Comparison of ENCODE assay signal across 14 cellular contexts in genomic region chr5:149423287-149424268, GRCh38. TPM values are rescaled to one million over a fixed set of nuclear protein-coding genes. Genes with fewer than 3 reads are reported as not detected.
DNase-seq lines count a peak whose midpoint lies in the region; ATAC-seq and TF ChIP-seq lines count a peak whose summit lies in the region.
"Had no signal": no experiment of that assay in that cellular context is flagged by ENCODE, and none has a peak within 500 bp of the region (broad histone marks: within the 10 kb centered on the region; RNA-seq: fewer than 3 reads in every experiment).

No MANE protein-coding gene starts in this region.

- no peaks in the 10 kb centered on the region for H3K9me3 Mint-ChIP-seq in endodermal cell
- H3K9me3 Mint-ChIP-seq: CD8-positive, alpha-beta T cell; natural killer cell had no signal

- no peaks in the 10 kb centered on the region for H3K9me3 ChIP-seq in Peyer's patch
- H3K9me3 ChIP-seq in endodermal cell (ENCODE audit: control insufficient read depth, low read length) = no peaks in the 10 kb centered on the region
- no peaks in the 10 kb centered on the region for H3K9me3 ChIP-seq in right lobe of liver
- no peaks in the 10 kb centered on the region for H3K9me3 ChIP-seq in stomach

- TF ChIP-seq POLR2A in Peyer's patch (IDR thresholded peaks at IDR 0.05) = no peak
- TF ChIP-seq POLR2A in right lobe of liver (IDR thresholded peaks at IDR 0.05) = no peak
- TF ChIP-seq POLR2A in stomach (IDR thresholded peaks at IDR 0.05) = no peak

- H3K27me3 Mint-ChIP-seq in endodermal cell (ENCODE audit: insufficient read depth) = no peaks in the 10 kb centered on the region
- H3K27me3 Mint-ChIP-seq: activated naive CD8-positive, alpha-beta T cell had no signal

- H3K4me3 Mint-ChIP-seq in endodermal cell = no peak overlapping the region
- H3K4me3 Mint-ChIP-seq: activated naive CD8-positive, alpha-beta T cell; CD8-positive, alpha-beta T cell; natural killer cell had no signal

- intact Hi-C loops in right lobe of liver (cut with DNase I) (loop anchor here in 1 of 2 donors (5.0 kb wide), 1 partner anchor 41 kb away; no protein-coding TSS in a partner anchor), stomach (cut with DNase I; ENCODE audit: low total_unique reads) (no loop called here)

- H3K27ac Mint-ChIP-seq in endodermal cell = peak overlapping the region; percentile 79
- H3K27ac Mint-ChIP-seq: activated naive CD8-positive, alpha-beta T cell; CD8-positive, alpha-beta T cell; natural killer cell had no signal

- ATAC-seq in right lobe of liver (peak in 3 of 4 donors; percentile 9 to 17 (median 13)), HG03439 (IDR thresholded peaks at IDR 0.05; ENCODE audit: unreplicated experiment) (no peak)
- no peak for ATAC-seq in stimulated activated naive CD8-positive, alpha-beta T cell treated with anti-CD3 and anti-CD28 coated beads, Interleukin-15, Interleukin-2, amounts not matched to agents 100 U/mL and 50 U/mL, for 24 hours
- ATAC-seq: CD8-positive, alpha-beta T cell had no signal

- TF ChIP-seq CTCF in Peyer's patch (IDR thresholded peaks at IDR 0.05) (no peak), endodermal cell (conservative IDR thresholded peaks at IDR 0.05) (no peak), right lobe of liver (IDR thresholded peaks at IDR 0.05) (no peak), stomach (IDR thresholded peaks at IDR 0.05) (no peak)

- no peak for DNase-seq in Peyer's patch
- DNase-seq in endodermal cell = peak; percentile 67
- DNase-seq in right lobe of liver = no peak
- no peak for DNase-seq in stomach
- no peak for DNase-seq in NCI-H1694 (lab: John Stamatoyannopoulos, UW)
- DNase-seq in nucleus accumbens (lab: John Stamatoyannopoulos, UW) = no peak
- no peak for DNase-seq in stimulated activated naive CD8-positive, alpha-beta T cell treated with anti-CD3 and anti-CD28 coated beads, Interleukin-15, Interleukin-2, amounts not matched to agents 100 U/mL and 50 U/mL, for 24 hours
- DNase-seq: activated CD4-positive, CD25-positive, alpha-beta regulatory T cell treated with anti-CD3 and anti-CD28 coated beads, Interleukin-2, amount 50 U/mL, for 72 hours; CD8-positive, alpha-beta T cell; MM.1S; natural killer cell; OCI-M1 had no signal

- no peak for TF ChIP-seq EP300 in stomach (IDR thresholded peaks at IDR 0.05)

- peaks cover 26% of the 10 kb centered on the region for H3K4me1 Mint-ChIP-seq in endodermal cell
- H3K4me1 Mint-ChIP-seq: natural killer cell had no signal

- H3K4me3 ChIP-seq in Peyer's patch (no peak overlapping the region), endodermal cell (ENCODE audit: low read length) (no peak overlapping the region), right lobe of liver (no peak overlapping the region), stomach (peak overlapping the region in 1 of 4 donors; percentile 10)

- H3K27ac ChIP-seq in Peyer's patch (peak overlapping the region; percentile 55 to 90 (median 67)), endodermal cell (ENCODE audit: low read depth, low read length) (peak overlapping the region; percentile 56), right lobe of liver (peak overlapping the region in 1 of 3 donors; percentile 48), stomach (peak overlapping the region; percentile 67 to 95 (median 89))

- H3K36me3 Mint-ChIP-seq in endodermal cell (ENCODE audit: low read depth) = no peaks in the 10 kb centered on the region
- H3K36me3 Mint-ChIP-seq: activated naive CD8-positive, alpha-beta T cell; CD8-positive, alpha-beta T cell; natural killer cell had no signal

- H3K36me3 ChIP-seq in Peyer's patch = peaks cover 0 to 43% (median 0%) of the 10 kb centered on the region in 3 donors
- no peaks in the 10 kb centered on the region for H3K36me3 ChIP-seq in endodermal cell (ENCODE audit: control insufficient read depth, insufficient read depth, low read length)
- H3K36me3 ChIP-seq in right lobe of liver = no peaks in the 10 kb centered on the region
- peaks cover 16 to 93% (median 37%) of the 10 kb centered on the region in 4 donors for H3K36me3 ChIP-seq in stomach

- 80 to 97% methylated on average over 5 to 13 of the region's 13 CpGs for WGBS in endodermal cell (ENCODE audit: insufficient coverage in 1 of 2, insufficient read length in 1 of 2), 2 experiments
- WGBS in right lobe of liver (ENCODE audit: insufficient coverage, low coverage, low lambda C conversion rate, missing lambda C conversion rate) = 39% methylated on average over 3 of the region's 13 CpGs
- WGBS in stomach, 5 donors = 42 to 59% (median 51%) methylated on average over 10 to 13 of the region's 13 CpGs

- H3K4me1 ChIP-seq in Peyer's patch (peaks cover 0 to 21% (median 0%) of the 10 kb centered on the region in 4 donors), endodermal cell (ENCODE audit: control insufficient read depth, insufficient read depth, low read length) (peaks cover 9% of the 10 kb centered on the region), right lobe of liver (no peaks in the 10 kb centered on the region), stomach (peaks cover 30 to 77% (median 51%) of the 10 kb centered on the region in 4 donors)

- no peak overlapping the region for H3K9ac ChIP-seq in endodermal cell (ENCODE audit: extremely low read depth, low read length, poor library complexity, severe bottlenecking)

- H3K27me3 ChIP-seq in Peyer's patch (no peaks in the 10 kb centered on the region), endodermal cell (ENCODE audit: control insufficient read depth, insufficient read depth, low read length, poor library complexity, severe bottlenecking) (no peaks in the 10 kb centered on the region), right lobe of liver (no peaks in the 10 kb centered on the region), stomach (no peaks in the 10 kb centered on the region)

RNA-seq across cellular contexts. Expression of gene IL17B, which starts 44.5 kb away (rescaled TPM):
- total RNA-seq in Peyer's patch = not detected
- not detected for total RNA-seq in endodermal cell
- not detected for polyA plus RNA-seq in endodermal cell (2013, experiment 1 of 2)
- polyA plus RNA-seq in endodermal cell (2013, experiment 2 of 2) = not detected
- total RNA-seq in right lobe of liver = not detected
- total RNA-seq in stomach = 10 to 100 TPM in 1 of 5 donors, 1 to 10 TPM in 1, not detected in 3; 1.7 to 31.0 TPM
- 1 to 10 TPM in 2 of 3 donors, under 1 TPM in 1; 0.56 to 5.6 (median 1.8) TPM for polyA plus RNA-seq in stomach
- total RNA-seq: CD8-positive, alpha-beta T cell; natural killer cell had no signal

Comparison
In these comparisons a context has a peak if more than half of its experiments do, and no peak if none do; other contexts are left out.
1. ATAC-seq: peak in right lobe of liver (3 of 4); none in stimulated activated naive CD8-positive, alpha-beta T cell treated with anti-CD3 and anti-CD28 coated beads, Interleukin-15, Interleukin-2, amounts not matched to agents 100 U/mL and 50 U/mL, for 24 hours (single experiment) and HG03439 (single experiment).